In genomic region chr2:205197468-205198129, GRCh38 we compare ENCODE assay signal across 14 cellular contexts.
DNase-seq lines count a peak whose midpoint lies in the region; ATAC-seq and TF ChIP-seq lines count a peak whose summit lies in the region.
"Had no signal": no experiment of that assay in that cellular context is flagged by ENCODE, and none has a peak within 500 bp of the region (broad histone marks: within the 10 kb centered on the region; RNA-seq: fewer than 3 reads in every experiment).

No MANE protein-coding gene starts in this region.

- no peak overlapping the region for H3K4me3 Mint-ChIP-seq in stimulated activated naive B cell treated with anti-CD40 and anti-IgM and Interleukin-4, amounts not matched to agents 10 μg/mL and 1 μg/mL and 100 μg/mL, for 72 hours
- H3K4me3 Mint-ChIP-seq: CD8-positive, alpha-beta memory T cell; effector memory CD8-positive, alpha-beta T cell; T-helper 1 cell treated with Interleukin-12 subunit alpha and Interleukin-12 subunit beta and Interleukin-4 antibody, amounts not matched to agents 30 μg/mL and 1 μg/mL, for 36 hours had no signal

- H3K4me1 Mint-ChIP-seq in stimulated activated naive B cell treated with anti-CD40 and anti-IgM and Interleukin-4, amounts not matched to agents 10 μg/mL and 1 μg/mL and 100 μg/mL, for 72 hours = peaks cover 0 to 6% of the 10 kb centered on the region in 2 donors
- H3K4me1 Mint-ChIP-seq: CD8-positive, alpha-beta memory T cell had no signal

- peak; percentile 64 to 84 for ATAC-seq in stimulated activated naive B cell treated with anti-CD40 and anti-IgM and Interleukin-4, amounts not matched to agents 10 μg/mL and 1 μg/mL and 100 μg/mL, for 72 hours (replicated peaks)
- ATAC-seq in GM18498 (IDR thresholded peaks at IDR 0.05; ENCODE audit: unreplicated experiment) (no peak), left lobe of liver (no peak)
- ATAC-seq: effector memory CD8-positive, alpha-beta T cell had no signal

- no peaks in the 10 kb centered on the region for H3K9me3 Mint-ChIP-seq in stimulated activated naive B cell treated with anti-CD40 and anti-IgM and Interleukin-4, amounts not matched to agents 10 μg/mL and 1 μg/mL and 100 μg/mL, for 72 hours
- H3K9me3 Mint-ChIP-seq: effector memory CD8-positive, alpha-beta T cell; T-helper 1 cell treated with Interleukin-12 subunit alpha and Interleukin-12 subunit beta and Interleukin-4 antibody, amounts not matched to agents 30 μg/mL and 1 μg/mL, for 36 hours had no signal

- no peaks in the 10 kb centered on the region for H3K9me3 ChIP-seq in fibroblast of lung (ENCODE audit: control insufficient read depth, insufficient read depth, low read depth, low read length)

- no peaks in the 10 kb centered on the region for H3K36me3 ChIP-seq in fibroblast of lung (ENCODE audit: control insufficient read depth, insufficient read depth, low read length)

- H3K79me2 ChIP-seq in fibroblast of lung (ENCODE audit: control insufficient read depth, insufficient read depth, low read length) = no peaks in the 10 kb centered on the region

- H3K9ac ChIP-seq in fibroblast of lung (ENCODE audit: insufficient read depth, low read length) = no peak overlapping the region

- no peaks in the 10 kb centered on the region for H3K27me3 Mint-ChIP-seq in stimulated activated naive B cell treated with anti-CD40 and anti-IgM and Interleukin-4, amounts not matched to agents 10 μg/mL and 1 μg/mL and 100 μg/mL, for 72 hours
- H3K27me3 Mint-ChIP-seq: CD8-positive, alpha-beta memory T cell; effector memory CD8-positive, alpha-beta T cell had no signal

- H3K4me2 ChIP-seq in fibroblast of lung (ENCODE audit: extremely low read depth, insufficient read depth, low read length) = peak overlapping the region; percentile 53

- H3K27me3 ChIP-seq in fibroblast of lung (ENCODE audit: control insufficient read depth, insufficient read depth, low read length) = no peaks in the 10 kb centered on the region

- DNase-seq in stimulated activated CD4-positive, alpha-beta T cell treated with anti-CD3 and anti-CD28 coated beads, Interleukin-15, amount 100 ng/mL, for 24 hours = peak; percentile 15
- no peak for DNase-seq in stimulated activated CD4-positive, alpha-beta T cell treated with anti-CD3 and anti-CD28 coated beads, Interleukin-2, amount 100 ng/mL, for 48 hours
- peak; percentile 31 for DNase-seq in NCI-H2227 treated with DMSO at 0.1 percent for 48 hours (lab: John Stamatoyannopoulos, UW)
- DNase-seq in fibroblast of lung (ENCODE audit: low read depth in 2 of 2) = peak in 1 of 2 donors; percentile 10
- DNase-seq in stimulated activated naive B cell treated with anti-CD40 and anti-IgM and Interleukin-4, amounts not matched to agents 10 μg/mL and 1 μg/mL and 100 μg/mL, for 72 hours = peak; percentile 2
- no peak for DNase-seq in left lobe of liver (ENCODE audit: low spot score)
- DNase-seq in NCI-H510A treated with DMSO at 0.1 percent for 48 hours (lab: John Stamatoyannopoulos, UW) = no peak
- DNase-seq: effector memory CD8-positive, alpha-beta T cell; hippocampal formation; midbrain; NCI-H187 had no signal

- H3K4me1 ChIP-seq in fibroblast of lung (ENCODE audit: control insufficient read depth, extremely low read depth, insufficient read depth, low read length) = no peaks in the 10 kb centered on the region

- H3K27ac ChIP-seq in fibroblast of lung (ENCODE audit: insufficient read depth, low read length) = peak overlapping the region; percentile 56

- peak overlapping the region; percentile 60 for H2AFZ ChIP-seq in fibroblast of lung (ENCODE audit: low read length)

- H4K20me1 ChIP-seq in fibroblast of lung (ENCODE audit: control insufficient read depth, extremely low read depth, insufficient read depth, low read length) = no peaks in the 10 kb centered on the region

- no peak overlapping the region for H3K4me3 ChIP-seq in fibroblast of lung (replicated peaks in 1 of 4; ENCODE audit: control extremely low read depth in 1 of 4, insufficient read depth in 1 of 4, low read depth in 3 of 4, low read length in 4 of 4)

- H3K36me3 Mint-ChIP-seq in stimulated activated naive B cell treated with anti-CD40 and anti-IgM and Interleukin-4, amounts not matched to agents 10 μg/mL and 1 μg/mL and 100 μg/mL, for 72 hours = no peaks in the 10 kb centered on the region
- H3K36me3 Mint-ChIP-seq: CD8-positive, alpha-beta memory T cell had no signal

- no peak for TF ChIP-seq CTCF in fibroblast of lung (conservative IDR thresholded peaks at IDR 0.05 in 1 of 2, IDR thresholded peaks at IDR 0.05 in 1 of 2; ENCODE audit: low read depth in 1 of 2, low read length in 2 of 2)

- H3K27ac Mint-ChIP-seq in stimulated activated naive B cell treated with anti-CD40 and anti-IgM and Interleukin-4, amounts not matched to agents 10 μg/mL and 1 μg/mL and 100 μg/mL, for 72 hours = no peak overlapping the region
- H3K27ac Mint-ChIP-seq: CD8-positive, alpha-beta memory T cell; effector memory CD8-positive, alpha-beta T cell; T-helper 1 cell treated with Interleukin-12 subunit alpha and Interleukin-12 subunit beta and Interleukin-4 antibody, amounts not matched to agents 30 μg/mL and 1 μg/mL, for 36 hours had no signal

Comparison
In these comparisons a context has a peak if more than half of its experiments do, and no peak if none do; other contexts are left out.
1. DNase-seq: peak in stimulated activated CD4-positive, alpha-beta T cell treated with anti-CD3 and anti-CD28 coated beads, Interleukin-15, amount 100 ng/mL, for 24 hours (single experiment), NCI-H2227 treated with DMSO at 0.1 percent for 48 hours (single experiment) and stimulated activated naive B cell treated with anti-CD40 and anti-IgM and Interleukin-4, amounts not matched to agents 10 μg/mL and 1 μg/mL and 100 μg/mL, for 72 hours (single experiment); none in stimulated activated CD4-positive, alpha-beta T cell treated with anti-CD3 and anti-CD28 coated beads, Interleukin-2, amount 100 ng/mL, for 48 hours (0 of 2), left lobe of liver (single experiment) and NCI-H510A treated with DMSO at 0.1 percent for 48 hours (single experiment).
2. ATAC-seq: peak in stimulated activated naive B cell treated with anti-CD40 and anti-IgM and Interleukin-4, amounts not matched to agents 10 μg/mL and 1 μg/mL and 100 μg/mL, for 72 hours (2 of 2); none in GM18498 (single experiment) and left lobe of liver (single experiment).